In genomic region chr10:11870461-11870780, GRCh38 we compare ENCODE assay signal across 1 cellular context.
TF ChIP-seq lines count a peak whose summit lies in the region.

No MANE protein-coding gene starts in this region.

TF ChIP-seq in IMR-90, 13 proteins besides CTCF, POLR2A, EP300 and RAD21:
- TF ChIP-seq NFE2L2 (IDR thresholded peaks at IDR 0.05; ENCODE audit: low read depth, low read length) (no peak), MAZ (IDR thresholded peaks at IDR 0.05; ENCODE audit: borderline replicate concordance, low read depth, low read length) (no peak), RFX5 (IDR thresholded peaks at IDR 0.05; ENCODE audit: low read depth, low read length) (no peak), USF2 (IDR thresholded peaks at IDR 0.05; ENCODE audit: low read depth, low read length) (no peak), FOS (IDR thresholded peaks at IDR 0.05; ENCODE audit: low read depth, low read length) (no peak), RCOR1 (IDR thresholded peaks at IDR 0.05; ENCODE audit: insufficient replicate concordance, low read length) (no peak), BHLHE40 (IDR thresholded peaks at IDR 0.05; ENCODE audit: low read depth, low read length) (no peak), MXI1 (IDR thresholded peaks at IDR 0.05; ENCODE audit: borderline replicate concordance, low read depth, low read length) (no peak), CHD1 (IDR thresholded peaks at IDR 0.05; ENCODE audit: low read depth, low read length) (no peak), MAFK (IDR thresholded peaks at IDR 0.05; ENCODE audit: low read depth, low read length) (no peak), SMC3 (IDR thresholded peaks at IDR 0.05; ENCODE audit: low read depth, low read length) (no peak), CEBPB (IDR thresholded peaks at IDR 0.05; ENCODE audit: low read depth, low read length) (no peak), ELK1 (IDR thresholded peaks at IDR 0.05; ENCODE audit: borderline replicate concordance, low read depth, low read length) (no peak)
